In genomic region chrX:40083979-40084359, GRCh38 we compare ENCODE assay signal across 8 cellular contexts. TPM values are rescaled to one million over a fixed set of nuclear protein-coding genes. Genes with fewer than 3 reads are reported as not detected.
A peak's percentile ranks its signal among the peaks of the same experiment; 100 is the strongest.
DNase-seq lines count a peak whose midpoint lies in the region; TF ChIP-seq lines count a peak whose summit lies in the region.

No MANE protein-coding gene starts in this region.

- H4K91ac ChIP-seq in neuronal stem cell (ENCODE audit: low read depth, low read length, poor library complexity): no peak overlapping the region

- H3K79me1 ChIP-seq in neuronal stem cell (ENCODE audit: low read depth, low read length): peaks cover 4% of the 10 kb centered on the region

- H4K8ac ChIP-seq in neuronal stem cell (ENCODE audit: low read depth, low read length): no peak overlapping the region

- H3K4ac ChIP-seq in neuronal stem cell (ENCODE audit: low read length): no peak overlapping the region

- H3K36me3 Mint-ChIP-seq in endodermal cell (ENCODE audit: low read depth): peaks cover 5% of the 10 kb centered on the region

- H3K4me2 ChIP-seq in BLaER1 treated with 17β-estradiol and CSF1 and Interleukin-3, amounts not matched to agents 10 nM and 100 nM: peak overlapping the region; percentile 79 to 97 (median 86)
- H3K4me2 ChIP-seq in OCI-LY7 (ENCODE audit: low read length) (peak overlapping the region; percentile 41), neuronal stem cell (ENCODE audit: insufficient read depth, low read length, poor library complexity, severe bottlenecking) (peak overlapping the region; percentile 69)

- peaks cover 15% of the 10 kb centered on the region for H3K9me3 Mint-ChIP-seq in endodermal cell

- no peak overlapping the region for H3K27ac Mint-ChIP-seq in endodermal cell

- H2AFZ ChIP-seq in OCI-LY7 (ENCODE audit: low read length) (no peak overlapping the region), neuronal stem cell (ENCODE audit: low read length) (no peak overlapping the region)

- DNase-seq in OCI-LY7 (ENCODE audit: low spot score) (no peak), endodermal cell (no peak), neuronal stem cell (ENCODE audit: low spot score) (no peak), NCI-H510A treated with DMSO at 0.1 percent for 48 hours (lab: John Stamatoyannopoulos, UW) (no peak), HCEC 1CT (no peak), inferior parietal cortex (ENCODE audit: extremely low spot score) (no peak), BE2C (no peak)

- peaks cover 96 to 100% (median 100%) of the 10 kb centered on the region in 11 experiments for H4K20me1 ChIP-seq in BLaER1 treated with 17β-estradiol and CSF1 and Interleukin-3, amounts not matched to agents 10 nM and 100 nM
- peaks cover 18% of the 10 kb centered on the region for H4K20me1 ChIP-seq in OCI-LY7 (ENCODE audit: insufficient read depth, low read length)

- no peak overlapping the region for H2AK5ac ChIP-seq in neuronal stem cell (ENCODE audit: low read depth, low read length)

- 0 out of 22 replicates have a peak, but pooled peaks cover 0 to 4% (median 0%) of the 10 kb centered on the region in 11 experiments for H3K36me3 ChIP-seq in BLaER1 treated with 17β-estradiol and CSF1 and Interleukin-3, amounts not matched to agents 10 nM and 100 nM
- H3K36me3 ChIP-seq in OCI-LY7 (ENCODE audit: insufficient read depth, low read length): peaks cover 27% of the 10 kb centered on the region
- no peaks in the 10 kb centered on the region for H3K36me3 ChIP-seq in endodermal cell (ENCODE audit: control insufficient read depth, insufficient read depth, low read length)
- H3K36me3 ChIP-seq in neuronal stem cell (replicated peaks in 1 of 2; ENCODE audit: control insufficient read depth in 2 of 2, insufficient read depth in 2 of 2, low read length in 2 of 2): peaks cover 0 to 29% of the 10 kb centered on the region in 2 donors
- no peaks in the 10 kb centered on the region; the same call in 1 of the 2 replicates for H3K36me3 ChIP-seq in BE2C

- peaks cover 69% of the 10 kb centered on the region for H3K27me3 Mint-ChIP-seq in endodermal cell (ENCODE audit: insufficient read depth)

- CTCF ChIA-PET in OCI-LY7 (lab: Charles Lee; ENCODE audit: unreplicated experiment): no interaction called here

- no peak overlapping the region for H3K23ac ChIP-seq in neuronal stem cell (ENCODE audit: low read depth, low read length, poor library complexity)

- H3K4me3 Mint-ChIP-seq in endodermal cell: peak overlapping the region; percentile 51

- H3K4me3 ChIP-seq in BLaER1 treated with 17β-estradiol and CSF1 and Interleukin-3, amounts not matched to agents 10 nM and 100 nM: peak overlapping the region in 9 of 10 experiments; percentile 37 to 62 (median 49); a peak in 10 of 20 replicates
- H3K4me3 ChIP-seq in OCI-LY7 (ENCODE audit: low read depth, low read length, poor library complexity, severe bottlenecking) (no peak overlapping the region), endodermal cell (ENCODE audit: low read length) (peak overlapping the region; percentile 70), neuronal stem cell (ENCODE audit: low read length in 2 of 2) (peak overlapping the region in 1 of 2 donors; percentile 69), BE2C (ENCODE audit: low read depth, low read length) (no peak overlapping the region)

- H3K14ac ChIP-seq in neuronal stem cell (ENCODE audit: low read length): no peak overlapping the region

- BruUV-seq in OCI-LY7 (replicated peaks; lab: Mats Ljungman, UMichigan): no TSS peak

- peaks cover 83% of the 10 kb centered on the region for H3K79me2 ChIP-seq in OCI-LY7 (ENCODE audit: insufficient read depth, low read depth, low read length)

- H3K27me3 ChIP-seq in BLaER1 treated with 17β-estradiol and CSF1 and Interleukin-3, amounts not matched to agents 10 nM and 100 nM: peaks cover 43 to 77% (median 65%) of the 10 kb centered on the region in 11 experiments
- H3K27me3 ChIP-seq in endodermal cell (ENCODE audit: control insufficient read depth, insufficient read depth, low read length, poor library complexity, severe bottlenecking): no peaks in the 10 kb centered on the region
- peaks cover 0 to 14% (median 0%) of the 10 kb centered on the region in 3 experiments for H3K27me3 ChIP-seq in neuronal stem cell (ENCODE audit: control insufficient read depth in 3 of 3, insufficient read depth in 3 of 3, low read depth in 1 of 3, low read length in 3 of 3)
- H3K27me3 ChIP-seq in BE2C: no peaks in the 10 kb centered on the region

- intact Hi-C loops in OCI-LY7 (cut with micrococcal nuclease; ENCODE audit: unreplicated experiment): no loop called here

- peak overlapping the region; percentile 80 for H3K18ac ChIP-seq in neuronal stem cell (ENCODE audit: low read length)

- H2BK12ac ChIP-seq in neuronal stem cell (ENCODE audit: low read length): no peak overlapping the region

- H2BK120ac ChIP-seq in neuronal stem cell (ENCODE audit: low read depth, low read length): no peak overlapping the region

- H2BK5ac ChIP-seq in neuronal stem cell (ENCODE audit: low read length): no peak overlapping the region

- TF ChIP-seq CTCF in OCI-LY7 (conservative IDR thresholded peaks at IDR 0.05; ENCODE audit: low read length): no peak
- TF ChIP-seq CTCF in endodermal cell (conservative IDR thresholded peaks at IDR 0.05): no peak
- no peak for TF ChIP-seq CTCF in BE2C (IDR thresholded peaks at IDR 0.05; ENCODE audit: low read depth, low read length)

- H3K9me3 ChIP-seq in BLaER1 treated with 17β-estradiol and CSF1 and Interleukin-3, amounts not matched to agents 10 nM and 100 nM (replicated peaks in 1 of 11): peaks cover 0 to 10% (median 7%) of the 10 kb centered on the region in 11 experiments; a peak in 7 of 22 replicates
- no peaks in the 10 kb centered on the region for H3K9me3 ChIP-seq in OCI-LY7 (ENCODE audit: low read length)
- no peaks in the 10 kb centered on the region for H3K9me3 ChIP-seq in endodermal cell (ENCODE audit: control insufficient read depth, low read length)
- H3K9me3 ChIP-seq in neuronal stem cell (replicated peaks in 1 of 2; ENCODE audit: control insufficient read depth in 2 of 2, insufficient read depth in 1 of 2, low read depth in 1 of 2, low read length in 2 of 2): no peaks in the 10 kb centered on the region
- no peaks in the 10 kb centered on the region for H3K9me3 ChIP-seq in BE2C

- WGBS in endodermal cell (ENCODE audit: insufficient coverage in 1 of 2, insufficient read length in 1 of 2), 2 experiments: 17% methylated on average over 26 of the region's 26 CpGs; no CpG with 5 or more reads in 1 of the 2 experiments
- WGBS in neuronal stem cell (ENCODE audit: extremely low coverage in 2 of 2, insufficient read length in 2 of 2, insufficient replicate concordance in 1 of 2), 2 donors: no CpG with 5 or more reads among the region's 26 CpGs

- H3K4me1 ChIP-seq in BLaER1 treated with 17β-estradiol and CSF1 and Interleukin-3, amounts not matched to agents 10 nM and 100 nM: peaks cover 60 to 100% (median 97%) of the 10 kb centered on the region in 10 experiments
- H3K4me1 ChIP-seq in OCI-LY7 (ENCODE audit: insufficient read depth, low read length, poor library complexity, severe bottlenecking) (peaks cover 49% of the 10 kb centered on the region), endodermal cell (ENCODE audit: control insufficient read depth, insufficient read depth, low read length) (peaks cover 11% of the 10 kb centered on the region), neuronal stem cell (ENCODE audit: control insufficient read depth in 2 of 2, insufficient read depth in 1 of 2, low read depth in 1 of 2, low read length in 2 of 2) (peaks cover 34 to 35% of the 10 kb centered on the region in 2 donors), BE2C (peaks cover 25% of the 10 kb centered on the region)

- POLR2A ChIA-PET in OCI-LY7 (lab: Charles Lee): no interaction called here

- peak overlapping the region in 5 of 11 experiments; percentile 50 to 79 (median 73); a peak in 10 of 22 replicates for H3K27ac ChIP-seq in BLaER1 treated with 17β-estradiol and CSF1 and Interleukin-3, amounts not matched to agents 10 nM and 100 nM
- H3K27ac ChIP-seq in OCI-LY7 (ENCODE audit: low read depth, low read length, poor library complexity, severe bottlenecking) (no peak overlapping the region), endodermal cell (ENCODE audit: low read depth, low read length) (no peak overlapping the region), neuronal stem cell (replicated peaks; ENCODE audit: low read length) (no peak overlapping the region)

- peak overlapping the region in 10 of 11 experiments; percentile 40 to 75 (median 58); a peak in 14 of 22 replicates for H3K9ac ChIP-seq in BLaER1 treated with 17β-estradiol and CSF1 and Interleukin-3, amounts not matched to agents 10 nM and 100 nM
- H3K9ac ChIP-seq in endodermal cell (ENCODE audit: extremely low read depth, low read length, poor library complexity, severe bottlenecking): no peak overlapping the region
- no peak overlapping the region for H3K9ac ChIP-seq in neuronal stem cell (ENCODE audit: low read depth, low read length, poor library complexity)

- H3K4me1 Mint-ChIP-seq in endodermal cell: peaks cover 71% of the 10 kb centered on the region

- no peak overlapping the region for H2BK15ac ChIP-seq in neuronal stem cell (ENCODE audit: low read length)

- no peaks in the 10 kb centered on the region for H3K9me2 ChIP-seq in OCI-LY7 (ENCODE audit: insufficient read depth, low read length)

RNA-seq across cellular contexts. Expression of gene BCOR, which starts 13.8 kb away (rescaled TPM):
- total RNA-seq in OCI-LY7 (2014; rRNA removed; shearing (Covaris generic)): 55.6 and 64.3 TPM in 2 replicates
- total RNA-seq in OCI-LY7 (2022): 48.0 and 52.2 TPM in 2 replicates
- 10 to 100 TPM; 31.3 to 37.9 TPM for total RNA-seq in endodermal cell
- 31.8 TPM for polyA plus RNA-seq in endodermal cell (2013, experiment 1 of 2)
- 30.2 TPM for polyA plus RNA-seq in endodermal cell (2013, experiment 2 of 2)
- polyA plus RNA-seq in neuronal stem cell (2013, experiment 1 of 2): 5.4 TPM
- 5.2 TPM for polyA plus RNA-seq in neuronal stem cell (2013, experiment 2 of 2)
- 61.8 TPM for polyA plus RNA-seq in BE2C (2012; ENCODE audit: insufficient read depth, insufficient read length, low read depth)

Comparison
In these comparisons a context has a peak if more than half of its experiments do, and no peak if none do; other contexts are left out.
1. H3K4me3 ChIP-seq: peak in BLaER1 treated with 17β-estradiol and CSF1 and Interleukin-3, amounts not matched to agents 10 nM and 100 nM (9 of 10) and endodermal cell (single experiment); none in OCI-LY7 (single experiment) and BE2C (single experiment).
2. H3K9ac ChIP-seq: peak in BLaER1 treated with 17β-estradiol and CSF1 and Interleukin-3, amounts not matched to agents 10 nM and 100 nM (10 of 11); none in endodermal cell (single experiment) and neuronal stem cell (single experiment).
3. Peak in every context shown above with its lines, with median percentiles within 50 percentile points of each other: H3K4me2 ChIP-seq.